ENCODE assay signal across 2 cellular contexts in the genomic region with DNA sequence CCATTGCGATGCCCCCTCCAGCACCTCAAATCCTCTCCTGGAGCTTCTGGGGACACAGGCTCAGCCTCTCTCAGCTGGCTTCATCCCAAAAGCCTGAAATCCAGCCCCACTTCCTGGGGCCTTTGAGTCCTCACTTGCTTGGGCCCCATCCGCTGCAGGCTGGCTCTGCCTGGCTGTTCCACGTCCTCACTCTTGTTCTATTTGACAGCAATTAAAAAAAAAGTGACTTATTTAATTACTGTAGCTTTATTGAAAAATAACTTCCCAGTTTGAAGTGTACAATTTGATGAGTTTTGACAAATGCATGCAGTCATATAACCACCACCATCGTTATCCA.
TF ChIP-seq lines count a peak whose summit lies in the region.

No MANE protein-coding gene starts in this region.

TF ChIP-seq in GM12891, 5 proteins besides CTCF, POLR2A, EP300 and RAD21:
- TF ChIP-seq PAX5 (IDR thresholded peaks at IDR 0.05; ENCODE audit: insufficient read depth, low read length, severe bottlenecking) (no peak), POU2F2 (IDR thresholded peaks at IDR 0.05; ENCODE audit: low read depth, low read length) (no peak), TAF1 (IDR thresholded peaks at IDR 0.05; ENCODE audit: low read depth, low read length) (no peak), SPI1 (IDR thresholded peaks at IDR 0.05; ENCODE audit: low read depth, low read length) (no peak), POLR2AphosphoS5 (IDR thresholded peaks at IDR 0.05; ENCODE audit: low read depth, low read length) (no peak)

TF ChIP-seq in H1, 55 proteins besides CTCF, POLR2A, EP300 and RAD21:
- TF ChIP-seq, protein P1, sequence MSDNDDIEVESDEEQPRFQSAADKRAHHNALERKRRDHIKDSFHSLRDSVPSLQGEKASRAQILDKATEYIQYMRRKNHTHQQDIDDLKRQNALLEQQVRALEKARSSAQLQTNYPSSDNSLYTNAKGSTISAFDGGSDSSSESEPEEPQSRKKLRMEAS (IDR thresholded peaks at IDR 0.05): no peak
- TF ChIP-seq, protein P2, sequence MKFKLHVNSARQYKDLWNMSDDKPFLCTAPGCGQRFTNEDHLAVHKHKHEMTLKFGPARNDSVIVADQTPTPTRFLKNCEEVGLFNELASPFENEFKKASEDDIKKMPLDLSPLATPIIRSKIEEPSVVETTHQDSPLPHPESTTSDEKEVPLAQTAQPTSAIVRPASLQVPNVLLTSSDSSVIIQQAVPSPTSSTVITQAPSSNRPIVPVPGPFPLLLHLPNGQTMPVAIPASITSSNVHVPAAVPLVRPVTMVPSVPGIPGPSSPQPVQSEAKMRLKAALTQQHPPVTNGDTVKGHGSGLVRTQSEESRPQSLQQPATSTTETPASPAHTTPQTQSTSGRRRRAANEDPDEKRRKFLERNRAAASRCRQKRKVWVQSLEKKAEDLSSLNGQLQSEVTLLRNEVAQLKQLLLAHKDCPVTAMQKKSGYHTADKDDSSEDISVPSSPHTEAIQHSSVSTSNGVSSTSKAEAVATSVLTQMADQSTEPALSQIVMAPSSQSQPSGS (IDR thresholded peaks at IDR 0.05; ENCODE audit: low read length): no peak
- TF ChIP-seq, protein P3, sequence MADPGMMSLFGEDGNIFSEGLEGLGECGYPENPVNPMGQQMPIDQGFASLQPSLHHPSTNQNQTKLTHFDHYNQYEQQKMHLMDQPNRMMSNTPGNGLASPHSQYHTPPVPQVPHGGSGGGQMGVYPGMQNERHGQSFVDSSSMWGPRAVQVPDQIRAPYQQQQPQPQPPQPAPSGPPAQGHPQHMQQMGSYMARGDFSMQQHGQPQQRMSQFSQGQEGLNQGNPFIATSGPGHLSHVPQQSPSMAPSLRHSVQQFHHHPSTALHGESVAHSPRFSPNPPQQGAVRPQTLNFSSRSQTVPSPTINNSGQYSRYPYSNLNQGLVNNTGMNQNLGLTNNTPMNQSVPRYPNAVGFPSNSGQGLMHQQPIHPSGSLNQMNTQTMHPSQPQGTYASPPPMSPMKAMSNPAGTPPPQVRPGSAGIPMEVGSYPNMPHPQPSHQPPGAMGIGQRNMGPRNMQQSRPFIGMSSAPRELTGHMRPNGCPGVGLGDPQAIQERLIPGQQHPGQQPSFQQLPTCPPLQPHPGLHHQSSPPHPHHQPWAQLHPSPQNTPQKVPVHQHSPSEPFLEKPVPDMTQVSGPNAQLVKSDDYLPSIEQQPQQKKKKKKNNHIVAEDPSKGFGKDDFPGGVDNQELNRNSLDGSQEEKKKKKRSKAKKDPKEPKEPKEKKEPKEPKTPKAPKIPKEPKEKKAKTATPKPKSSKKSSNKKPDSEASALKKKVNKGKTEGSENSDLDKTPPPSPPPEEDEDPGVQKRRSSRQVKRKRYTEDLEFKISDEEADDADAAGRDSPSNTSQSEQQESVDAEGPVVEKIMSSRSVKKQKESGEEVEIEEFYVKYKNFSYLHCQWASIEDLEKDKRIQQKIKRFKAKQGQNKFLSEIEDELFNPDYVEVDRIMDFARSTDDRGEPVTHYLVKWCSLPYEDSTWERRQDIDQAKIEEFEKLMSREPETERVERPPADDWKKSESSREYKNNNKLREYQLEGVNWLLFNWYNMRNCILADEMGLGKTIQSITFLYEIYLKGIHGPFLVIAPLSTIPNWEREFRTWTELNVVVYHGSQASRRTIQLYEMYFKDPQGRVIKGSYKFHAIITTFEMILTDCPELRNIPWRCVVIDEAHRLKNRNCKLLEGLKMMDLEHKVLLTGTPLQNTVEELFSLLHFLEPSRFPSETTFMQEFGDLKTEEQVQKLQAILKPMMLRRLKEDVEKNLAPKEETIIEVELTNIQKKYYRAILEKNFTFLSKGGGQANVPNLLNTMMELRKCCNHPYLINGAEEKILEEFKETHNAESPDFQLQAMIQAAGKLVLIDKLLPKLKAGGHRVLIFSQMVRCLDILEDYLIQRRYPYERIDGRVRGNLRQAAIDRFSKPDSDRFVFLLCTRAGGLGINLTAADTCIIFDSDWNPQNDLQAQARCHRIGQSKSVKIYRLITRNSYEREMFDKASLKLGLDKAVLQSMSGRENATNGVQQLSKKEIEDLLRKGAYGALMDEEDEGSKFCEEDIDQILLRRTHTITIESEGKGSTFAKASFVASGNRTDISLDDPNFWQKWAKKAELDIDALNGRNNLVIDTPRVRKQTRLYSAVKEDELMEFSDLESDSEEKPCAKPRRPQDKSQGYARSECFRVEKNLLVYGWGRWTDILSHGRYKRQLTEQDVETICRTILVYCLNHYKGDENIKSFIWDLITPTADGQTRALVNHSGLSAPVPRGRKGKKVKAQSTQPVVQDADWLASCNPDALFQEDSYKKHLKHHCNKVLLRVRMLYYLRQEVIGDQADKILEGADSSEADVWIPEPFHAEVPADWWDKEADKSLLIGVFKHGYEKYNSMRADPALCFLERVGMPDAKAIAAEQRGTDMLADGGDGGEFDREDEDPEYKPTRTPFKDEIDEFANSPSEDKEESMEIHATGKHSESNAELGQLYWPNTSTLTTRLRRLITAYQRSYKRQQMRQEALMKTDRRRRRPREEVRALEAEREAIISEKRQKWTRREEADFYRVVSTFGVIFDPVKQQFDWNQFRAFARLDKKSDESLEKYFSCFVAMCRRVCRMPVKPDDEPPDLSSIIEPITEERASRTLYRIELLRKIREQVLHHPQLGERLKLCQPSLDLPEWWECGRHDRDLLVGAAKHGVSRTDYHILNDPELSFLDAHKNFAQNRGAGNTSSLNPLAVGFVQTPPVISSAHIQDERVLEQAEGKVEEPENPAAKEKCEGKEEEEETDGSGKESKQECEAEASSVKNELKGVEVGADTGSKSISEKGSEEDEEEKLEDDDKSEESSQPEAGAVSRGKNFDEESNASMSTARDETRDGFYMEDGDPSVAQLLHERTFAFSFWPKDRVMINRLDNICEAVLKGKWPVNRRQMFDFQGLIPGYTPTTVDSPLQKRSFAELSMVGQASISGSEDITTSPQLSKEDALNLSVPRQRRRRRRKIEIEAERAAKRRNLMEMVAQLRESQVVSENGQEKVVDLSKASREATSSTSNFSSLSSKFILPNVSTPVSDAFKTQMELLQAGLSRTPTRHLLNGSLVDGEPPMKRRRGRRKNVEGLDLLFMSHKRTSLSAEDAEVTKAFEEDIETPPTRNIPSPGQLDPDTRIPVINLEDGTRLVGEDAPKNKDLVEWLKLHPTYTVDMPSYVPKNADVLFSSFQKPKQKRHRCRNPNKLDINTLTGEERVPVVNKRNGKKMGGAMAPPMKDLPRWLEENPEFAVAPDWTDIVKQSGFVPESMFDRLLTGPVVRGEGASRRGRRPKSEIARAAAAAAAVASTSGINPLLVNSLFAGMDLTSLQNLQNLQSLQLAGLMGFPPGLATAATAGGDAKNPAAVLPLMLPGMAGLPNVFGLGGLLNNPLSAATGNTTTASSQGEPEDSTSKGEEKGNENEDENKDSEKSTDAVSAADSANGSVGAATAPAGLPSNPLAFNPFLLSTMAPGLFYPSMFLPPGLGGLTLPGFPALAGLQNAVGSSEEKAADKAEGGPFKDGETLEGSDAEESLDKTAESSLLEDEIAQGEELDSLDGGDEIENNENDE (IDR thresholded peaks at IDR 0.05; ENCODE audit: insufficient replicate concordance, low read length): no peak
- TF ChIP-seq EZH2 (IDR thresholded peaks at IDR 0.05; ENCODE audit: low read depth, low read length, severe bottlenecking) (no peak), FOSL1 (IDR thresholded peaks at IDR 0.05; ENCODE audit: insufficient read depth, low read depth, low read length) (no peak), RBBP5 (IDR thresholded peaks at IDR 0.05; ENCODE audit: borderline replicate concordance, low read depth, low read length) (no peak), GABPA (IDR thresholded peaks at IDR 0.05; ENCODE audit: borderline replicate concordance, insufficient read depth, low read length) (no peak), RNF2 (IDR thresholded peaks at IDR 0.05; ENCODE audit: borderline replicate concordance, low read depth, low read length, missing control alignments, poor library complexity, severe bottlenecking) (no peak), SRF (IDR thresholded peaks at IDR 0.05; ENCODE audit: low read depth, low read length) (no peak), POLR2AphosphoS5 (IDR thresholded peaks at IDR 0.05; ENCODE audit: low read depth, low read length) (no peak), RFX5 (IDR thresholded peaks at IDR 0.05; ENCODE audit: borderline replicate concordance, low read depth, low read length) (no peak), BRCA1 (IDR thresholded peaks at IDR 0.05; ENCODE audit: low read depth, low read length) (no peak)
- TF ChIP-seq, protein P4, sequence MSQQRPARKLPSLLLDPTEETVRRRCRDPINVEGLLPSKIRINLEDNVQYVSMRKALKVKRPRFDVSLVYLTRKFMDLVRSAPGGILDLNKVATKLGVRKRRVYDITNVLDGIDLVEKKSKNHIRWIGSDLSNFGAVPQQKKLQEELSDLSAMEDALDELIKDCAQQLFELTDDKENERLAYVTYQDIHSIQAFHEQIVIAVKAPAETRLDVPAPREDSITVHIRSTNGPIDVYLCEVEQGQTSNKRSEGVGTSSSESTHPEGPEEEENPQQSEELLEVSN (IDR thresholded peaks at IDR 0.05): no peak
